In genomic region chr22:23364389-23364788, GRCh38 we compare ENCODE assay signal across 26 cellular contexts.
"Had no signal": no experiment of that assay in that cellular context is flagged by ENCODE, and none has a peak within 500 bp of the region (broad histone marks: within the 10 kb centered on the region; RNA-seq: fewer than 3 reads in every experiment).

No MANE protein-coding gene starts in this region.

- H3K36me3 ChIP-seq: gastroesophageal sphincter, heart left ventricle, left lung, lower lobe of right lung had no signal

- H3K4me1 ChIP-seq: foreskin keratinocyte, gastroesophageal sphincter, heart left ventricle, left lung, lower lobe of right lung had no signal

- ATAC-seq: esophagus mucosa, foreskin keratinocyte, gastroesophageal sphincter, heart left ventricle, left cardiac atrium, left lung, left ventricle myocardium superior, lower lobe of right lung, mucosa of descending colon had no signal

- H3K27me3 ChIP-seq: dorsolateral prefrontal cortex, hepatocyte had no signal

- H3K4me1 Mint-ChIP-seq: naive B cell had no signal

- H3K27ac Mint-ChIP-seq: immature natural killer cell, mesothelial cell of epicardium, naive B cell had no signal

- H3K36me3 Mint-ChIP-seq: immature natural killer cell, naive B cell had no signal

- H3K27ac ChIP-seq: coronary artery, dorsolateral prefrontal cortex, epithelial cell of prostate, foreskin keratinocyte, gastroesophageal sphincter, heart left ventricle, hepatocyte, left lung, lower lobe of right lung had no signal

- H3K4me3 ChIP-seq: coronary artery, dorsolateral prefrontal cortex, gastroesophageal sphincter, heart left ventricle, hepatocyte, left lung, lower lobe of right lung, mucosa of descending colon had no signal

- H3K4me3 Mint-ChIP-seq: immature natural killer cell, mesothelial cell of epicardium, naive B cell had no signal

- H3K9me3 ChIP-seq: gastroesophageal sphincter, heart left ventricle, left lung, lower lobe of right lung, mucosa of descending colon had no signal

- H3K4me2 ChIP-seq: hepatocyte had no signal

- FAIRE-seq: colon, endometrium, frontal cortex, keratinocyte had no signal

- DNase-seq: dermis blood vessel endothelial cell; dorsolateral prefrontal cortex; effector CD4-positive, alpha-beta T cell; effector memory CD4-positive, alpha-beta T cell; erythroblast; foreskin keratinocyte; heart left ventricle; hypothalamus; immature natural killer cell; left cardiac atrium; left lung; left ventricle myocardium superior; lower lobe of right lung; mesenchymal stem cell; mucosa of descending colon; naive B cell had no signal
